8 cellular contexts compared by ENCODE assay signal in genomic region chr20:25042531-25043498, GRCh38. TPM values are rescaled to one million over a fixed set of nuclear protein-coding genes. Genes with fewer than 3 reads are reported as not detected.
A peak's percentile ranks its signal among the peaks of the same experiment; 100 is the strongest.
DNase-seq lines count a peak whose midpoint lies in the region; ATAC-seq and TF ChIP-seq lines count a peak whose summit lies in the region.

No MANE protein-coding gene starts in this region.

- no peaks in the 10 kb centered on the region for H3K27me3 Mint-ChIP-seq in activated CD8-positive, alpha-beta T cell treated with anti-CD3 and anti-CD28 coated beads for 36 hours

- H3K79me2 ChIP-seq in DND-41 (ENCODE audit: insufficient read depth, low read length): peaks cover 47% of the 10 kb centered on the region

- peaks cover 52% of the 10 kb centered on the region for H3K36me3 ChIP-seq in DND-41 (ENCODE audit: insufficient read depth, low read length)
- peaks cover 0 to 23% (median 17%) of the 10 kb centered on the region in 5 donors for H3K36me3 ChIP-seq in subcutaneous abdominal adipose tissue (ENCODE audit: control insufficient read depth in 5 of 5, insufficient read depth in 5 of 5, low read length in 5 of 5)

- H3K4me2 ChIP-seq in DND-41 (ENCODE audit: insufficient read depth, low read length): peak overlapping the region; percentile 59

- POLR2A ChIA-PET in activated CD8-positive, alpha-beta T cell treated with anti-CD3 and anti-CD28 coated beads for 36 hours (lab: Charles Lee): interaction anchor here (1.0 to 1.3 kb wide), 2 partner anchors 15 to 33 kb away, joined by 3 read pairs; partner anchors contain the start of gene ACSS1

- peak overlapping the region in 1 of 2 experiments; percentile 39; a peak in 2 of 4 replicates for H3K4me3 ChIP-seq in DND-41 (ENCODE audit: low read depth in 1 of 2, low read length in 2 of 2)
- no peak overlapping the region for H3K4me3 ChIP-seq in subcutaneous abdominal adipose tissue (ENCODE audit: low read depth in 1 of 5, low read length in 5 of 5)

- intact Hi-C loops in activated CD8-positive, alpha-beta T cell treated with anti-CD3 and anti-CD28 coated beads for 36 hours (cut with micrococcal nuclease): no loop called here
- intact Hi-C loops in left cardiac atrium (cut with DNase I): no loop called here

- H3K9ac ChIP-seq in DND-41 (ENCODE audit: low read depth, low read length) (peak overlapping the region; percentile 47), subcutaneous abdominal adipose tissue (ENCODE audit: low read length in 5 of 5) (peak overlapping the region in 1 of 5 donors; percentile 63)

- CTCF ChIA-PET in activated CD8-positive, alpha-beta T cell treated with anti-CD3 and anti-CD28 coated beads for 36 hours (lab: Charles Lee): no interaction called here

- H3K27ac Mint-ChIP-seq in activated CD8-positive, alpha-beta T cell treated with anti-CD3 and anti-CD28 coated beads for 36 hours: peak overlapping the region; percentile 95

- H3K27ac ChIP-seq in DND-41 (ENCODE audit: low read length) (peak overlapping the region; percentile 90), subcutaneous abdominal adipose tissue (ENCODE audit: low read depth, low read length) (peak overlapping the region; percentile 62)

- no peaks in the 10 kb centered on the region for H3K36me3 Mint-ChIP-seq in activated CD8-positive, alpha-beta T cell treated with anti-CD3 and anti-CD28 coated beads for 36 hours (ENCODE audit: low read depth)

- H2AFZ ChIP-seq in DND-41 (ENCODE audit: low read depth, low read length): peak overlapping the region; percentile 38

- TF ChIP-seq CTCF in DND-41 (IDR thresholded peaks at IDR 0.05; ENCODE audit: borderline replicate concordance, extremely low read depth, low read length, poor library complexity, severe bottlenecking) (no peak), GM20000 (IDR thresholded peaks at IDR 0.05; ENCODE audit: extremely low read depth, missing control alignments) (no peak)
- TF ChIP-seq CTCF in activated CD8-positive, alpha-beta T cell treated with anti-CD3 and anti-CD28 coated beads for 36 hours (IDR thresholded peaks at IDR 0.05): no peak

- H3K4me1 ChIP-seq in DND-41 (ENCODE audit: insufficient read depth, low read length) (peaks cover 34% of the 10 kb centered on the region), subcutaneous abdominal adipose tissue (ENCODE audit: control insufficient read depth in 5 of 5, insufficient read depth in 5 of 5, low read length in 5 of 5) (peaks cover 30 to 75% (median 66%) of the 10 kb centered on the region in 5 donors)

- DNase-seq in DND-41 (peak; percentile 92), GM20000 (ENCODE audit: low spot score) (peak; percentile 75), left cardiac atrium (peak; percentile 59), NCI-H524 (lab: John Stamatoyannopoulos, UW) (no peak), EL (no peak)
- DNase-seq in activated CD8-positive, alpha-beta T cell treated with anti-CD3 and anti-CD28 coated beads for 36 hours: peak; percentile 60

- H4K20me1 ChIP-seq in DND-41 (ENCODE audit: insufficient read depth, low read length): peaks cover 23% of the 10 kb centered on the region

- peak; percentile 91 for ATAC-seq in DND-41 (ENCODE audit: insufficient read depth, low read depth)
- peak; percentile 86 for ATAC-seq in HG03469 (IDR thresholded peaks at IDR 0.05; ENCODE audit: unreplicated experiment)
- ATAC-seq in activated CD8-positive, alpha-beta T cell treated with anti-CD3 and anti-CD28 coated beads for 36 hours: peak; percentile 84
- peak; percentile 12 to 54 for ATAC-seq in left cardiac atrium

- no peaks in the 10 kb centered on the region for H3K9me3 Mint-ChIP-seq in activated CD8-positive, alpha-beta T cell treated with anti-CD3 and anti-CD28 coated beads for 36 hours

- peaks cover 47% of the 10 kb centered on the region for H3K4me1 Mint-ChIP-seq in activated CD8-positive, alpha-beta T cell treated with anti-CD3 and anti-CD28 coated beads for 36 hours (ENCODE audit: low read depth)

- no peaks in the 10 kb centered on the region for H3K27me3 ChIP-seq in DND-41 (ENCODE audit: insufficient read depth, low read length, poor library complexity)
- H3K27me3 ChIP-seq in subcutaneous abdominal adipose tissue (ENCODE audit: control insufficient read depth in 5 of 5, insufficient read depth in 4 of 5, low read length in 5 of 5): no peaks in the 10 kb centered on the region

- H3K9me3 ChIP-seq in DND-41 (ENCODE audit: insufficient read depth, low read length, severe bottlenecking) (no peaks in the 10 kb centered on the region), subcutaneous abdominal adipose tissue (ENCODE audit: control insufficient read depth in 5 of 5, low read length in 5 of 5) (no peaks in the 10 kb centered on the region)

- H3K4me3 Mint-ChIP-seq in activated CD8-positive, alpha-beta T cell treated with anti-CD3 and anti-CD28 coated beads for 36 hours: no peak overlapping the region

RNA-seq across cellular contexts. Expression of gene ACSS1, which starts 15.1 kb away (rescaled TPM):
- total RNA-seq in activated CD8-positive, alpha-beta T cell treated with anti-CD3 and anti-CD28 coated beads for 36 hours: 10 to 100 TPM; 17.5 to 18.2 TPM
- 10 to 100 TPM; 27.9 to 55.0 TPM for total RNA-seq in left cardiac atrium

RNA-seq across cellular contexts. Expression of gene VSX1, which starts 39.1 kb away (rescaled TPM):
- not detected for total RNA-seq in activated CD8-positive, alpha-beta T cell treated with anti-CD3 and anti-CD28 coated beads for 36 hours
- under 1 TPM in 1 of 2 donors, not detected in 1; 0.38 TPM for total RNA-seq in left cardiac atrium

RNA-seq across cellular contexts. Expression of gene APMAP, which starts 50.3 kb away (rescaled TPM):
- total RNA-seq in activated CD8-positive, alpha-beta T cell treated with anti-CD3 and anti-CD28 coated beads for 36 hours: 10 to 100 TPM; 36.7 to 40.0 TPM
- 10 to 100 TPM; 47.0 to 52.2 TPM for total RNA-seq in left cardiac atrium

Comparison
In these comparisons a context has a peak if more than half of its experiments do, and no peak if none do; other contexts are left out.
1. ATAC-seq: peak in every context shown above with its lines; median percentile 91 in DND-41; 86 in HG03469; 84 in activated CD8-positive, alpha-beta T cell treated with anti-CD3 and anti-CD28 coated beads for 36 hours; 33 in left cardiac atrium.
2. DNase-seq: peak in DND-41 (single experiment), GM20000 (single experiment), activated CD8-positive, alpha-beta T cell treated with anti-CD3 and anti-CD28 coated beads for 36 hours (single experiment) and left cardiac atrium (single experiment); none in NCI-H524 (0 of 2) and EL (single experiment).